Comparison of ENCODE assay signal across 16 cellular contexts in the genomic region with DNA sequence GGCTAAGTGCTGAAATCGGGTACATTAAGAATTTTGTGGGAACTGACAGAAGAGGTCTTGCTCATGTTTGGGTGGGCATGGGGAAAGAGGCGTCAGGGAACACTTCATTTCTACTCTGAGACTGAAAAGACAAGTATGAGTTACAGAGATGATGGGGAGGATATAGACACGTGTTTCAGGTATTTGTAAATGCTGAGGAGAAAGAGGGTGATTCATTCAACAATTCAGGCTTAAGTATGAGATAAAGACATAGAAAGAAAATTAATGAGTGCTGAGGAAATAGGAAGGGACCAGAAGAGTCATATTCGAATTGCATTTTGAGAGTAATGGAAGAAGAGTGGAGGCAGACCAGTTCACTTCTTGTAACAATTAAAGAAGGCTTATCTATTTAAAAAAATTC.
A peak's percentile ranks its signal among the peaks of the same experiment; 100 is the strongest.
DNase-seq lines count a peak whose midpoint lies in the region; ATAC-seq and TF ChIP-seq lines count a peak whose summit lies in the region.
"Had no signal": no experiment of that assay in that cellular context is flagged by ENCODE, and none has a peak within 500 bp of the region (broad histone marks: within the 10 kb centered on the region; RNA-seq: fewer than 3 reads in every experiment).

No MANE protein-coding gene starts in this region.

- H3K27ac Mint-ChIP-seq in neural crest cell (ENCODE audit: unreplicated experiment), result peak overlapping the region; percentile 44
- H3K27ac Mint-ChIP-seq in glutamatergic neuron (ENCODE audit: unreplicated experiment), result no peak overlapping the region

- H3K4me1 ChIP-seq in RWPE2 (ENCODE audit: insufficient read depth, poor library complexity, severe bottlenecking), result no peaks in the 10 kb centered on the region
- H3K4me1 ChIP-seq: HAP-1 had no signal

- H3K27me3 ChIP-seq in RWPE2 (ENCODE audit: insufficient read depth, poor library complexity, severe bottlenecking), result no peaks in the 10 kb centered on the region
- H3K27me3 ChIP-seq: MG63 had no signal

- peak; percentile 22 for DNase-seq in HT1080 (ENCODE audit: low read depth)
- DNase-seq in RWPE2 (ENCODE audit: low spot score), result no peak
- DNase-seq in epithelial cell of esophagus (ENCODE audit: low read depth), result peak; percentile 42
- no peak for DNase-seq in neural crest cell (ENCODE audit: low read depth, low spot score)
- no peak for DNase-seq in activated naive CD4-positive, alpha-beta T cell treated with Interleukin-2 at 50 U/mL for 16 hours
- DNase-seq in glutamatergic neuron, result no peak
- DNase-seq in activated naive CD4-positive, alpha-beta T cell (lab: John Stamatoyannopoulos, UW), result no peak
- DNase-seq: CD8-positive, alpha-beta memory T cell; MG63; NCI-H1092 treated with DMSO at 0.1 percent for 48 hours; NCI-H1694 had no signal

- H3K36me3 Mint-ChIP-seq in neural crest cell (ENCODE audit: low read depth) (peaks cover 8% of the 10 kb centered on the region), glutamatergic neuron (ENCODE audit: unreplicated experiment) (no peaks in the 10 kb centered on the region)

- peak; percentile 56; the same call in 2 of the 3 replicates for ATAC-seq in RWPE2 (ENCODE audit: low read depth)
- ATAC-seq in HG03432 (IDR thresholded peaks at IDR 0.05; ENCODE audit: unreplicated experiment), result no peak
- ATAC-seq: Right ventricle myocardium inferior had no signal

- no peak for TF ChIP-seq CTCF in RWPE2 (IDR thresholded peaks at IDR 0.05; ENCODE audit: poor library complexity, severe bottlenecking)
- no peak for TF ChIP-seq CTCF in epithelial cell of esophagus (IDR thresholded peaks at IDR 0.05; ENCODE audit: insufficient read depth, low read depth, low read length, missing control alignments)
- TF ChIP-seq CTCF in neural crest cell (conservative IDR thresholded peaks at IDR 0.05), result no peak
- no peak for TF ChIP-seq CTCF in glutamatergic neuron (IDR thresholded peaks at IDR 0.05; ENCODE audit: partially characterized antibody, unreplicated experiment)

- H3K27ac ChIP-seq in RWPE2 (ENCODE audit: poor library complexity, severe bottlenecking), result no peak overlapping the region
- H3K27ac ChIP-seq: KMS-11, SK-N-MC had no signal

- no peaks in the 10 kb centered on the region for H3K9me3 Mint-ChIP-seq in neural crest cell
- H3K9me3 Mint-ChIP-seq in glutamatergic neuron (ENCODE audit: unreplicated experiment), result no peaks in the 10 kb centered on the region
- H3K9me3 Mint-ChIP-seq: CD8-positive, alpha-beta memory T cell had no signal

- H3K4me1 Mint-ChIP-seq in neural crest cell (no peaks in the 10 kb centered on the region), glutamatergic neuron (ENCODE audit: low read depth, unreplicated experiment) (no peaks in the 10 kb centered on the region)

- H3K9me3 ChIP-seq in RWPE2 (ENCODE audit: severe bottlenecking), result no peaks in the 10 kb centered on the region
- H3K9me3 ChIP-seq: HAP-1, MG63 had no signal

- H3K4me3 Mint-ChIP-seq in neural crest cell, result no peak overlapping the region
- H3K4me3 Mint-ChIP-seq in glutamatergic neuron (ENCODE audit: unreplicated experiment), result no peak overlapping the region
- H3K4me3 Mint-ChIP-seq: CD8-positive, alpha-beta memory T cell had no signal

- H3K36me3 ChIP-seq in RWPE2 (ENCODE audit: low read depth), result no peaks in the 10 kb centered on the region
- H3K36me3 ChIP-seq: HAP-1, MG63 had no signal

- H3K4me3 ChIP-seq in RWPE2 (ENCODE audit: severe bottlenecking), result no peak overlapping the region
- H3K4me3 ChIP-seq in epithelial cell of esophagus (ENCODE audit: low read length), result no peak overlapping the region
- H3K4me3 ChIP-seq: HAP-1, MG63, SK-N-MC had no signal

- no peaks in the 10 kb centered on the region for H3K27me3 Mint-ChIP-seq in neural crest cell (ENCODE audit: low read depth)
- H3K27me3 Mint-ChIP-seq in glutamatergic neuron (ENCODE audit: unreplicated experiment), result no peaks in the 10 kb centered on the region

Comparison
In these comparisons a context has a peak if more than half of its experiments do, and no peak if none do; other contexts are left out.
1. DNase-seq: peak in HT1080 (single experiment) and epithelial cell of esophagus (single experiment); none in RWPE2 (single experiment), neural crest cell (single experiment), activated naive CD4-positive, alpha-beta T cell treated with Interleukin-2 at 50 U/mL for 16 hours (single experiment), glutamatergic neuron (single experiment) and activated naive CD4-positive, alpha-beta T cell (0 of 4).